Comparison of ENCODE assay signal across 8 cellular contexts in genomic region chr9:127130661-127131538, GRCh38. TPM values are rescaled to one million over a fixed set of nuclear protein-coding genes. Genes with fewer than 3 reads are reported as not detected.
A peak's percentile ranks its signal among the peaks of the same experiment; 100 is the strongest.
DNase-seq lines count a peak whose midpoint lies in the region; ATAC-seq and TF ChIP-seq lines count a peak whose summit lies in the region.

No MANE protein-coding gene starts in this region.

- H3K27ac Mint-ChIP-seq in HFFc6, result peak overlapping the region; percentile 97

- DNase-seq in HFFc6 (peak; percentile 87), T1000 (lab: John Stamatoyannopoulos, UW) (peak; percentile 55), heart right ventricle (peak in 1 of 2 donors; percentile 70), epidermal melanocyte (ENCODE audit: insufficient read length, low spot score) (no peak)
- DNase-seq in effector memory CD4-positive, alpha-beta T cell, result no peak

- 70 to 76% methylated on average over 10 of the region's 10 CpGs for WGBS in heart right ventricle, 2 donors

- H3K4me3 ChIP-seq in heart right ventricle (no peak overlapping the region), skeletal muscle satellite cell (ENCODE audit: low read length) (peak overlapping the region; percentile 1)
- H3K4me3 ChIP-seq in effector memory CD4-positive, alpha-beta T cell (ENCODE audit: insufficient read depth, low read depth, low read length, poor library complexity, severe bottlenecking), result no peak overlapping the region

- H3K9me3 Mint-ChIP-seq in HFFc6, result no peaks in the 10 kb centered on the region

- no peaks in the 10 kb centered on the region for H3K27me3 Mint-ChIP-seq in HFFc6 (ENCODE audit: insufficient read depth)

- peak overlapping the region; percentile 49 for H3K4me2 ChIP-seq in skeletal muscle satellite cell (ENCODE audit: low read length)

- no peaks in the 10 kb centered on the region for H3K36me3 ChIP-seq in heart right ventricle
- H3K36me3 ChIP-seq in skeletal muscle satellite cell (ENCODE audit: insufficient read depth, low read length), result no peaks in the 10 kb centered on the region
- H3K36me3 ChIP-seq in effector memory CD4-positive, alpha-beta T cell (ENCODE audit: control insufficient read depth, insufficient read depth, low read length), result no peaks in the 10 kb centered on the region

- H3K27ac ChIP-seq in heart right ventricle, result peak overlapping the region in 9 of 10 donors; percentile 5 to 95 (median 71)
- no peak overlapping the region for H3K27ac ChIP-seq in effector memory CD4-positive, alpha-beta T cell (ENCODE audit: insufficient read depth, low read length, poor library complexity, severe bottlenecking)

- H3K9me3 ChIP-seq in heart right ventricle, result no peaks in the 10 kb centered on the region
- H3K9me3 ChIP-seq in skeletal muscle satellite cell (replicated peaks; ENCODE audit: low read length), result no peaks in the 10 kb centered on the region
- no peaks in the 10 kb centered on the region for H3K9me3 ChIP-seq in effector memory CD4-positive, alpha-beta T cell (ENCODE audit: control insufficient read depth, low read length)

- ATAC-seq in heart right ventricle (peak in 7 of 8 donors; percentile 8 to 53 (median 24)), GM21367 (IDR thresholded peaks at IDR 0.05; ENCODE audit: unreplicated experiment) (no peak), HG02852 (IDR thresholded peaks at IDR 0.05; ENCODE audit: unreplicated experiment) (no peak)

- H3K27me3 ChIP-seq in heart right ventricle (no peaks in the 10 kb centered on the region), skeletal muscle satellite cell (ENCODE audit: control insufficient read depth, insufficient read depth, low read length) (peaks cover 6% of the 10 kb centered on the region)
- H3K27me3 ChIP-seq in effector memory CD4-positive, alpha-beta T cell (replicated peaks; ENCODE audit: control insufficient read depth, insufficient read depth, low read length, poor library complexity, severe bottlenecking), result no peaks in the 10 kb centered on the region

- H3K9ac ChIP-seq in skeletal muscle satellite cell (ENCODE audit: low read depth, low read length), result peak overlapping the region; percentile 51

- TF ChIP-seq CTCF in HFFc6 (IDR thresholded peaks at IDR 0.05), result no peak
- no peak for TF ChIP-seq CTCF in heart right ventricle (IDR thresholded peaks at IDR 0.05)

- peaks cover 92% of the 10 kb centered on the region for H3K4me1 Mint-ChIP-seq in HFFc6 (ENCODE audit: low read depth)

- H3K4me3 Mint-ChIP-seq in HFFc6, result peak overlapping the region; percentile 59

- H3K36me3 Mint-ChIP-seq in HFFc6 (ENCODE audit: low read depth), result no peaks in the 10 kb centered on the region

- intact Hi-C loops in heart right ventricle (cut with DNase I), result loop anchor here in 3 of 10 donors (5.0 kb wide), 2 partner anchors 56 to 66 kb away; no protein-coding TSS in a partner anchor

- peaks cover 31 to 84% (median 66%) of the 10 kb centered on the region in 9 donors for H3K4me1 ChIP-seq in heart right ventricle
- H3K4me1 ChIP-seq in skeletal muscle satellite cell (ENCODE audit: control insufficient read depth, insufficient read depth, low read length), result peaks cover 55% of the 10 kb centered on the region
- H3K4me1 ChIP-seq in effector memory CD4-positive, alpha-beta T cell (ENCODE audit: control insufficient read depth, insufficient read depth, low read length, poor library complexity, severe bottlenecking), result no peaks in the 10 kb centered on the region

RNA-seq across cellular contexts. Expression of gene ANGPTL2, which starts 8.5 kb away (rescaled TPM):
- 10 to 100 TPM; 15.0 to 20.9 (median 19.4) TPM for total RNA-seq in HFFc6 (2021; fragmentation: NEBNext Ultra II Directional; extraction: Animal tissue kit (Norgen Biotek cat#: 25700))
- 10 to 100 TPM; 24.2 to 73.5 (median 45.2) TPM for total RNA-seq in heart right ventricle
- polyA plus RNA-seq in heart right ventricle, result 10 to 100 TPM; 16.2 to 22.6 TPM
- 2.3 and 2.4 TPM in 2 replicates for total RNA-seq in skeletal muscle satellite cell (2012; rRNA removed)

Comparison
In these comparisons a context has a peak if more than half of its experiments do, and no peak if none do; other contexts are left out.
1. DNase-seq: peak in HFFc6 (single experiment) and T1000 (single experiment); none in epidermal melanocyte (single experiment) and effector memory CD4-positive, alpha-beta T cell (0 of 3).
2. ATAC-seq: peak in heart right ventricle (7 of 8); none in GM21367 (single experiment) and HG02852 (single experiment).